In genomic region chr20:38962044-38962897, GRCh38 we compare ENCODE assay signal across 1 cellular context.
TF ChIP-seq lines count a peak whose summit lies in the region.

Gene DHX35, plus strand, starts transcription at chr20:38962344. Its CDS starts 24 bp downstream, at chr20:38962368.

TF ChIP-seq in HepG2, 621 proteins besides CTCF, POLR2A, EP300 and RAD21 (continued from another document and continues in another):
- no peak for TF ChIP-seq SKIL (CRISPR knock-in tag; IDR thresholded peaks at IDR 0.05; ENCODE audit: borderline replicate concordance)
- TF ChIP-seq SOX13 (IDR thresholded peaks at IDR 0.05): peak; percentile 11; the same call in 1 of the 2 replicates
- TF ChIP-seq SOX13 (CRISPR knock-in tag; conservative IDR thresholded peaks at IDR 0.05 in 1 of 2, IDR thresholded peaks at IDR 0.05 in 1 of 2): peak; percentile 17 to 75; a peak in 2 of 4 replicates
- peak; percentile 100 for TF ChIP-seq RAD51 (IDR thresholded peaks at IDR 0.05; ENCODE audit: borderline replicate concordance)
- TF ChIP-seq ZNF747 (CRISPR knock-in tag; IDR thresholded peaks at IDR 0.05; ENCODE audit: borderline replicate concordance): peak; percentile 99
- TF ChIP-seq FOXM1 (CRISPR knock-in tag; IDR thresholded peaks at IDR 0.05): peak; percentile 47
- TF ChIP-seq ETV5 (CRISPR knock-in tag; IDR thresholded peaks at IDR 0.05; ENCODE audit: borderline replicate concordance): 0 out of 2 replicates have a peak, but pooled peaks have one; percentile 25
- peak; percentile 94 for TF ChIP-seq ZNF263 (CRISPR knock-in tag; IDR thresholded peaks at IDR 0.05)
- peak; percentile 88 for TF ChIP-seq POLR2G (IDR thresholded peaks at IDR 0.05; ENCODE audit: low read depth, low read length)
- TF ChIP-seq AGO2 (optimal IDR thresholded peaks at IDR 0.05; ENCODE audit: low read depth, low read length): peak; percentile 90
- TF ChIP-seq, protein P1, sequence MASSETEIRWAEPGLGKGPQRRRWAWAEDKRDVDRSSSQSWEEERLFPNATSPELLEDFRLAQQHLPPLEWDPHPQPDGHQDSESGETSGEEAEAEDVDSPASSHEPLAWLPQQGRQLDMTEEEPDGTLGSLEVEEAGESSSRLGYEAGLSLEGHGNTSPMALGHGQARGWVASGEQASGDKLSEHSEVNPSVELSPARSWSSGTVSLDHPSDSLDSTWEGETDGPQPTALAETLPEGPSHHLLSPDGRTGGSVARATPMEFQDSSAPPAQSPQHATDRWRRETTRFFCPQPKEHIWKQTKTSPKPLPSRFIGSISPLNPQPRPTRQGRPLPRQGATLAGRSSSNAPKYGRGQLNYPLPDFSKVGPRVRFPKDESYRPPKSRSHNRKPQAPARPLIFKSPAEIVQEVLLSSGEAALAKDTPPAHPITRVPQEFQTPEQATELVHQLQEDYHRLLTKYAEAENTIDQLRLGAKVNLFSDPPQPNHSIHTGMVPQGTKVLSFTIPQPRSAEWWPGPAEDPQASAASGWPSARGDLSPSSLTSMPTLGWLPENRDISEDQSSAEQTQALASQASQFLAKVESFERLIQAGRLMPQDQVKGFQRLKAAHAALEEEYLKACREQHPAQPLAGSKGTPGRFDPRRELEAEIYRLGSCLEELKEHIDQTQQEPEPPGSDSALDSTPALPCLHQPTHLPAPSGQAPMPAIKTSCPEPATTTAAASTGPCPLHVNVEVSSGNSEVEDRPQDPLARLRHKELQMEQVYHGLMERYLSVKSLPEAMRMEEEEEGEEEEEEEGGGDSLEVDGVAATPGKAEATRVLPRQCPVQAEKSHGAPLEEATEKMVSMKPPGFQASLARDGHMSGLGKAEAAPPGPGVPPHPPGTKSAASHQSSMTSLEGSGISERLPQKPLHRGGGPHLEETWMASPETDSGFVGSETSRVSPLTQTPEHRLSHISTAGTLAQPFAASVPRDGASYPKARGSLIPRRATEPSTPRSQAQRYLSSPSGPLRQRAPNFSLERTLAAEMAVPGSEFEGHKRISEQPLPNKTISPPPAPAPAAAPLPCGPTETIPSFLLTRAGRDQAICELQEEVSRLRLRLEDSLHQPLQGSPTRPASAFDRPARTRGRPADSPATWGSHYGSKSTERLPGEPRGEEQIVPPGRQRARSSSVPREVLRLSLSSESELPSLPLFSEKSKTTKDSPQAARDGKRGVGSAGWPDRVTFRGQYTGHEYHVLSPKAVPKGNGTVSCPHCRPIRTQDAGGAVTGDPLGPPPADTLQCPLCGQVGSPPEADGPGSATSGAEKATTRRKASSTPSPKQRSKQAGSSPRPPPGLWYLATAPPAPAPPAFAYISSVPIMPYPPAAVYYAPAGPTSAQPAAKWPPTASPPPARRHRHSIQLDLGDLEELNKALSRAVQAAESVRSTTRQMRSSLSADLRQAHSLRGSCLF (CRISPR knock-in tag; IDR thresholded peaks at IDR 0.05; ENCODE audit: borderline replicate concordance): peak; percentile 58; the same call in 1 of the 2 replicates
- TF ChIP-seq, protein P2, sequence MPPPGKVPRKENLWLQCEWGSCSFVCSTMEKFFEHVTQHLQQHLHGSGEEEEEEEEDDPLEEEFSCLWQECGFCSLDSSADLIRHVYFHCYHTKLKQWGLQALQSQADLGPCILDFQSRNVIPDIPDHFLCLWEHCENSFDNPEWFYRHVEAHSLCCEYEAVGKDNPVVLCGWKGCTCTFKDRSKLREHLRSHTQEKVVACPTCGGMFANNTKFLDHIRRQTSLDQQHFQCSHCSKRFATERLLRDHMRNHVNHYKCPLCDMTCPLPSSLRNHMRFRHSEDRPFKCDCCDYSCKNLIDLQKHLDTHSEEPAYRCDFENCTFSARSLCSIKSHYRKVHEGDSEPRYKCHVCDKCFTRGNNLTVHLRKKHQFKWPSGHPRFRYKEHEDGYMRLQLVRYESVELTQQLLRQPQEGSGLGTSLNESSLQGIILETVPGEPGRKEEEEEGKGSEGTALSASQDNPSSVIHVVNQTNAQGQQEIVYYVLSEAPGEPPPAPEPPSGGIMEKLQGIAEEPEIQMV (CRISPR knock-in tag; IDR thresholded peaks at IDR 0.05; ENCODE audit: low read depth): peak; percentile 35; the same call in 1 of the 2 replicates
- peak; percentile 71; the same call in 1 of the 2 replicates for TF ChIP-seq ELK4 (CRISPR knock-in tag; IDR thresholded peaks at IDR 0.05; ENCODE audit: borderline replicate concordance)
- TF ChIP-seq, protein P3, sequence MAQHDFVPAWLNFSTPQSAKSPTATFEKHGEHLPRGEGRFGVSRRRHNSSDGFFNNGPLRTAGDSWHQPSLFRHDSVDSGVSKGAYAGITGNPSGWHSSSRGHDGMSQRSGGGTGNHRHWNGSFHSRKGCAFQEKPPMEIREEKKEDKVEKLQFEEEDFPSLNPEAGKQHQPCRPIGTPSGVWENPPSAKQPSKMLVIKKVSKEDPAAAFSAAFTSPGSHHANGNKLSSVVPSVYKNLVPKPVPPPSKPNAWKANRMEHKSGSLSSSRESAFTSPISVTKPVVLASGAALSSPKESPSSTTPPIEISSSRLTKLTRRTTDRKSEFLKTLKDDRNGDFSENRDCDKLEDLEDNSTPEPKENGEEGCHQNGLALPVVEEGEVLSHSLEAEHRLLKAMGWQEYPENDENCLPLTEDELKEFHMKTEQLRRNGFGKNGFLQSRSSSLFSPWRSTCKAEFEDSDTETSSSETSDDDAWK (CRISPR knock-in tag; IDR thresholded peaks at IDR 0.05): no peak
- peak; percentile 22; the same call in 1 of the 2 replicates for TF ChIP-seq ZFP37 (CRISPR knock-in tag; IDR thresholded peaks at IDR 0.05; ENCODE audit: borderline replicate concordance)
- TF ChIP-seq ZNF446 (CRISPR knock-in tag; IDR thresholded peaks at IDR 0.05): peak; percentile 73; the same call in 1 of the 2 replicates
- TF ChIP-seq GLMP (CRISPR knock-in tag; IDR thresholded peaks at IDR 0.05; ENCODE audit: borderline replicate concordance): no peak
- peak; percentile 89 for TF ChIP-seq RBM39 (IDR thresholded peaks at IDR 0.05; ENCODE audit: low read depth, low read length, poor library complexity, severe bottlenecking)
- TF ChIP-seq NONO (IDR thresholded peaks at IDR 0.05): no peak
- peak; percentile 68 for TF ChIP-seq NONO (CRISPR knock-in tag; conservative IDR thresholded peaks at IDR 0.05)
- TF ChIP-seq SMC3 (IDR thresholded peaks at IDR 0.05; ENCODE audit: low read length): peak; percentile 9; the same call in 1 of the 2 replicates
- no peak for TF ChIP-seq ATRX (CRISPR knock-in tag; IDR thresholded peaks at IDR 0.05; ENCODE audit: borderline replicate concordance)
- no peak; the same call in 1 of the 2 replicates for TF ChIP-seq ZC3H4 (CRISPR knock-in tag; IDR thresholded peaks at IDR 0.05; ENCODE audit: borderline replicate concordance)
- TF ChIP-seq ZBTB49 (CRISPR knock-in tag; IDR thresholded peaks at IDR 0.05; ENCODE audit: borderline replicate concordance): peak; percentile 68
- no peak for TF ChIP-seq ZNF577 (CRISPR knock-in tag; IDR thresholded peaks at IDR 0.05; ENCODE audit: borderline replicate concordance, low read depth)
- TF ChIP-seq FOSL2 (CRISPR knock-in tag; IDR thresholded peaks at IDR 0.05): 0 out of 2 replicates have a peak, but pooled peaks have one; percentile 2
- no peak for TF ChIP-seq PREB (CRISPR knock-in tag; IDR thresholded peaks at IDR 0.05)
- TF ChIP-seq MTA3 (CRISPR knock-in tag; IDR thresholded peaks at IDR 0.05): no peak
- TF ChIP-seq, protein P4, sequence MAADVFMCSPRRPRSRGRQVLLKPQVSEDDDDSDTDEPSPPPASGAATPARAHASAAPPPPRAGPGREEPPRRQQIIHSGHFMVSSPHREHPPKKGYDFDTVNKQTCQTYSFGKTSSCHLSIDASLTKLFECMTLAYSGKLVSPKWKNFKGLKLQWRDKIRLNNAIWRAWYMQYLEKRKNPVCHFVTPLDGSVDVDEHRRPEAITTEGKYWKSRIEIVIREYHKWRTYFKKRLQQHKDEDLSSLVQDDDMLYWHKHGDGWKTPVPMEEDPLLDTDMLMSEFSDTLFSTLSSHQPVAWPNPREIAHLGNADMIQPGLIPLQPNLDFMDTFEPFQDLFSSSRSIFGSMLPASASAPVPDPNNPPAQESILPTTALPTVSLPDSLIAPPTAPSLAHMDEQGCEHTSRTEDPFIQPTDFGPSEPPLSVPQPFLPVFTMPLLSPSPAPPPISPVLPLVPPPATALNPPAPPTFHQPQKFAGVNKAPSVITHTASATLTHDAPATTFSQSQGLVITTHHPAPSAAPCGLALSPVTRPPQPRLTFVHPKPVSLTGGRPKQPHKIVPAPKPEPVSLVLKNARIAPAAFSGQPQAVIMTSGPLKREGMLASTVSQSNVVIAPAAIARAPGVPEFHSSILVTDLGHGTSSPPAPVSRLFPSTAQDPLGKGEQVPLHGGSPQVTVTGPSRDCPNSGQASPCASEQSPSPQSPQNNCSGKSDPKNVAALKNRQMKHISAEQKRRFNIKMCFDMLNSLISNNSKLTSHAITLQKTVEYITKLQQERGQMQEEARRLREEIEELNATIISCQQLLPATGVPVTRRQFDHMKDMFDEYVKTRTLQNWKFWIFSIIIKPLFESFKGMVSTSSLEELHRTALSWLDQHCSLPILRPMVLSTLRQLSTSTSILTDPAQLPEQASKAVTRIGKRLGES (CRISPR knock-in tag; IDR thresholded peaks at IDR 0.05; ENCODE audit: borderline replicate concordance): 0 out of 2 replicates have a peak, but pooled peaks have one; percentile 55
- peak; percentile 87 for TF ChIP-seq E2F5 (CRISPR knock-in tag; conservative IDR thresholded peaks at IDR 0.05)
- peak; percentile 92; the same call in 1 of the 2 replicates for TF ChIP-seq YEATS4 (CRISPR knock-in tag; IDR thresholded peaks at IDR 0.05; ENCODE audit: borderline replicate concordance)
- TF ChIP-seq ZFYVE20 (CRISPR knock-in tag; IDR thresholded peaks at IDR 0.05; ENCODE audit: borderline replicate concordance, low read depth): 0 out of 2 replicates have a peak, but pooled peaks have one; percentile 61
- TF ChIP-seq, protein P5, sequence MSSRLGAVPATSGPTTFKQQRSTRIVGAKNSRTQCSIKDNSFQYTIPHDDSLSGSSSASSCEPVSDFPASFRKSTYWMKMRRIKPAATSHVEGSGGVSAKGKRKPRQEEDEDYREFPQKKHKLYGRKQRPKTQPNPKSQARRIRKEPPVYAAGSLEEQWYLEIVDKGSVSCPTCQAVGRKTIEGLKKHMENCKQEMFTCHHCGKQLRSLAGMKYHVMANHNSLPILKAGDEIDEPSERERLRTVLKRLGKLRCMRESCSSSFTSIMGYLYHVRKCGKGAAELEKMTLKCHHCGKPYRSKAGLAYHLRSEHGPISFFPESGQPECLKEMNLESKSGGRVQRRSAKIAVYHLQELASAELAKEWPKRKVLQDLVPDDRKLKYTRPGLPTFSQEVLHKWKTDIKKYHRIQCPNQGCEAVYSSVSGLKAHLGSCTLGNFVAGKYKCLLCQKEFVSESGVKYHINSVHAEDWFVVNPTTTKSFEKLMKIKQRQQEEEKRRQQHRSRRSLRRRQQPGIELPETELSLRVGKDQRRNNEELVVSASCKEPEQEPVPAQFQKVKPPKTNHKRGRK (CRISPR knock-in tag; IDR thresholded peaks at IDR 0.05): no peak; the same call in 1 of the 2 replicates
